ENCODE assay signal across 6 cellular contexts in genomic region chr16:63841271-63841670, GRCh38.
"Had no signal": no experiment of that assay in that cellular context is flagged by ENCODE, and none has a peak within 500 bp of the region (broad histone marks: within the 10 kb centered on the region; RNA-seq: fewer than 3 reads in every experiment).

No MANE protein-coding gene starts in this region.

- H3K4me1 Mint-ChIP-seq: IgD-negative memory B cell had no signal

- ATAC-seq: HepG2, K562 had no signal

- H3K4me3 Mint-ChIP-seq: IgD-negative memory B cell had no signal

- DNase-seq: IMR-90, KBM-7, KG1 had no signal

- H3K36me3 Mint-ChIP-seq: IgD-negative memory B cell had no signal

- H3K27ac Mint-ChIP-seq: IgD-negative memory B cell had no signal
